In genomic region chr6:106629103-106629858, GRCh38 we compare ENCODE assay signal across 8 cellular contexts. TPM values are rescaled to one million over a fixed set of nuclear protein-coding genes. Genes with fewer than 3 reads are reported as not detected.
A peak's percentile ranks its signal among the peaks of the same experiment; 100 is the strongest.
DNase-seq lines count a peak whose midpoint lies in the region; ATAC-seq and TF ChIP-seq lines count a peak whose summit lies in the region.

Gene QRSL1, plus strand, starts transcription at chr6:106629578. Its CDS starts 104 bp downstream, at chr6:106629682.
Gene RTN4IP1, minus strand, starts transcription at chr6:106629498. Its CDS starts 477 bp downstream, at chr6:106629021.

- peak within 1 kb of the TSS; percentile 72; the same call in 1 of the 2 replicates for H3K27ac ChIP-seq in MM.1S (ENCODE audit: low read length)
- peak within 1 kb of the TSS; percentile 88 for H3K27ac ChIP-seq in foreskin keratinocyte

- DNase-seq in GDM1 (lab: John Stamatoyannopoulos, UW) (peak; percentile 82), HCEC 1CT (peak; percentile 86), MM.1S (peak; percentile 91), SIG-M5 treated with dmso at 0.1 percent for 504 hours (lab: John Stamatoyannopoulos, UW; ENCODE audit: unreplicated experiment) (peak; percentile 92), foreskin keratinocyte (peak; percentile 75 to 89), stromal cell of bone marrow (ENCODE audit: low read depth) (peak; percentile 83)
- peak; percentile 71 for DNase-seq in activated gamma-delta T cell treated with anti-CD3 and anti-CD28 coated beads, Interleukin-2, amount 50 U/mL, for 16 hours (ENCODE audit: low read depth)

- peak within 1 kb of the TSS; percentile 79 for H3K4me2 ChIP-seq in MM.1S (ENCODE audit: low read depth, low read length)

- ATAC-seq in foreskin keratinocyte: peak; percentile 95

- H3K4me3 ChIP-seq in MM.1S (ENCODE audit: low read length) (peak within 1 kb of the TSS; percentile 93), neuron (ENCODE audit: low read length) (peak within 1 kb of the TSS; percentile 80)

- H3K36me3 ChIP-seq in MM.1S (replicated peaks; ENCODE audit: insufficient read depth, low read length) (no peaks in the 10 kb centered on the region), neuron (ENCODE audit: insufficient read depth, low read length) (no peaks in the 10 kb centered on the region)

- H3K27me3 ChIP-seq in MM.1S (replicated peaks; ENCODE audit: insufficient read depth, low read length) (no peaks in the 10 kb centered on the region), foreskin keratinocyte (no peaks in the 10 kb centered on the region), neuron (ENCODE audit: insufficient read depth, low read length) (no peaks in the 10 kb centered on the region)

- no peaks in the 10 kb centered on the region for H3K9me2 ChIP-seq in MM.1S (replicated peaks; ENCODE audit: insufficient read depth, low read length)

- peaks cover 10% of the 10 kb centered on the region; the same call in 1 of the 2 replicates for H3F3A ChIP-seq in MM.1S (ENCODE audit: insufficient read depth, low read length)

- H3K4me1 ChIP-seq in MM.1S (ENCODE audit: low read length): peaks cover 7% of the 10 kb centered on the region; the same call in 1 of the 2 replicates
- H3K4me1 ChIP-seq in foreskin keratinocyte: peaks cover 6% of the 10 kb centered on the region
- peaks cover 6% of the 10 kb centered on the region for H3K4me1 ChIP-seq in neuron (ENCODE audit: insufficient read depth, low read length)

- no peaks in the 10 kb centered on the region for H4K20me1 ChIP-seq in MM.1S (ENCODE audit: insufficient read depth, low read length)

- TF ChIP-seq CTCF in MM.1S (IDR thresholded peaks at IDR 0.05; ENCODE audit: low read length): no peak
- no peak for TF ChIP-seq CTCF in foreskin keratinocyte (conservative IDR thresholded peaks at IDR 0.05)

- peak within 1 kb of the TSS; percentile 85 for H2AFZ ChIP-seq in MM.1S (ENCODE audit: low read length)
- peak within 1 kb of the TSS; percentile 82 for H2AFZ ChIP-seq in neuron (ENCODE audit: low read depth, low read length)

- H3K79me2 ChIP-seq in MM.1S (ENCODE audit: low read length): peaks cover 43% of the 10 kb centered on the region

- peak within 1 kb of the TSS; percentile 83 for H3K9ac ChIP-seq in MM.1S (ENCODE audit: low read length)

- H3K9me3 ChIP-seq in MM.1S (replicated peaks; ENCODE audit: insufficient read depth, low read length) (no peaks in the 10 kb centered on the region), neuron (ENCODE audit: low read length) (no peaks in the 10 kb centered on the region)

RNA-seq across cellular contexts. Expression of gene QRSL1, which starts in this region (rescaled TPM):
- 13.7 and 14.7 TPM in 2 replicates for total RNA-seq in foreskin keratinocyte
- 7.5 and 8.2 TPM in 2 replicates for polyA plus RNA-seq in foreskin keratinocyte

RNA-seq across cellular contexts. Expression of gene RTN4IP1, which starts in this region (rescaled TPM):
- total RNA-seq in foreskin keratinocyte: 10.7 and 12.9 TPM in 2 replicates
- 10.4 and 12.4 TPM in 2 replicates for polyA plus RNA-seq in foreskin keratinocyte

Comparison
In these comparisons a context has a peak if more than half of its experiments do, and no peak if none do; other contexts are left out.
1. Peak in every context shown above with its lines: DNase-seq, ATAC-seq, H3K4me3 ChIP-seq and H3K27ac ChIP-seq.